ENCODE assay signal across 10 cellular contexts in the genomic region with DNA sequence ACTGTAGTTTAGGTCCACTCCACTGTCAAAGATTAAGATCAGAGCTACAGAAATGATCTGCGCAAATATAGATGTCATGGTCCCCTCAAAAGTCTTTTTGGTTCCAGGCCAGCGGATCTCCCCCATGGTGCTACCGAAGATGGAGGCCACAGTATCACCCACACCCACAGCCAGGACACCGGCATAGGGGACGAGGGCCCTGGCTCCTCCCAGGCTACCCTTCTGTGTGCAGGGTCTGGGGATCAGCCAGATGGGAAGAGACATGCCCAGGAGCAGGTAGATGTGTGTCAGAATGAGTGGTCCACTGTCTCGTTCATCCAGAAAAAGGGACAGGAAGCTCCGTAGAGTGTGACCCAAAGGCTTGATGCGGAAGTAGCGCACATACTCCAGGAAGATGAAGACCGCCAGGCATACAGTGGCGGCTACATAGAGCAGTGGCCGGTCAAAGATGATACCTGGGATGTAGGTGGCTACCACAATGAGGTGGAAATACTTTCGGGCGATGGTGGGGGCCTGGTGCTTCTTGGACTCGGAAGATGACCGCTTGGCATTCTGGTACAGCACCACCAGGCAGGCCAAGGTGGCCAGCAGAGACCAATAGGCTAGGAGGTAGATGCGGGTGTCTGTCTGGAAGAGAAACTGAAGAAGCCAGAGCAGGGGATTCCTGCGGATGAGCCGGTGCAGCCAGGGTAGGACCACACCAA. TPM values are rescaled to one million over a fixed set of nuclear protein-coding genes. Genes with fewer than 3 reads are reported as not detected.
DNase-seq lines count a peak whose midpoint lies in the region; ATAC-seq and TF ChIP-seq lines count a peak whose summit lies in the region.
"Had no signal": no experiment of that assay in that cellular context is flagged by ENCODE, and none has a peak within 500 bp of the region (broad histone marks: within the 10 kb centered on the region; RNA-seq: fewer than 3 reads in every experiment).

No MANE protein-coding gene starts in this region.

- no peak for DNase-seq in CD4-positive, alpha-beta memory T cell
- DNase-seq in Karpas-422 = no peak
- DNase-seq in coronary artery (ENCODE audit: low spot score) = no peak
- no peak for DNase-seq in KBM-7
- DNase-seq in AG20443 (ENCODE audit: low spot score) = no peak
- DNase-seq in SHP77 (lab: John Stamatoyannopoulos, UW) = no peak
- DNase-seq: KG1, NCI-H526 treated with DMSO at 0.1 percent for 48 hours had no signal

- H3K79me2 ChIP-seq in Karpas-422 (ENCODE audit: low read length) = peaks cover 35% of the 10 kb centered on the region

- CTCF ChIA-PET in CD4-positive, alpha-beta memory T cell (lab: Charles Lee; ENCODE audit: partially characterized antibody) = interaction anchor here (1.4 kb wide), 1 partner anchor 18 kb away, joined by 3 read pairs; no protein-coding TSS in a partner anchor

- H3K27ac Mint-ChIP-seq in CD4-positive, alpha-beta memory T cell = peak overlapping the region; percentile 40 to 99 (median 95)

- peaks cover 15 to 37% (median 25%) of the 10 kb centered on the region in 4 donors for H3K4me1 Mint-ChIP-seq in CD4-positive, alpha-beta memory T cell

- H3K9me3 ChIP-seq in CD4-positive, alpha-beta memory T cell (ENCODE audit: control insufficient read depth in 1 of 2, low read length in 2 of 2) = no peaks in the 10 kb centered on the region
- H3K9me3 ChIP-seq in Karpas-422 (ENCODE audit: low read length) (no peaks in the 10 kb centered on the region), neuron (ENCODE audit: low read length) (no peaks in the 10 kb centered on the region)

- H3K9me2 ChIP-seq in Karpas-422 (replicated peaks; ENCODE audit: insufficient read depth, low read length) = no peaks in the 10 kb centered on the region

- peaks cover 0 to 4% (median 0%) of the 10 kb centered on the region in 8 donors for H3K9me3 Mint-ChIP-seq in CD4-positive, alpha-beta memory T cell

- TF ChIP-seq CTCF in coronary artery (IDR thresholded peaks at IDR 0.05) = no peak

- peak overlapping the region; percentile 98 for H3K4me2 ChIP-seq in Karpas-422 (ENCODE audit: low read depth, low read length, poor library complexity, severe bottlenecking)

- peaks cover 0 to 23% of the 10 kb centered on the region in 2 donors for H3K36me3 Mint-ChIP-seq in CD4-positive, alpha-beta memory T cell

- H3K9ac ChIP-seq in Karpas-422 (ENCODE audit: low read length) = peak overlapping the region; percentile 97

- H3K27me3 Mint-ChIP-seq in CD4-positive, alpha-beta memory T cell = no peaks in the 10 kb centered on the region

- in situ Hi-C loops in KBM-7 (cut with MboI; ENCODE audit: low pct_unique_long_range_greater_than_20kb, low sequenced_read_pairs) = no loop called here

- POLR2A ChIA-PET in CD4-positive, alpha-beta memory T cell (lab: Charles Lee; ENCODE audit: partially characterized antibody) = interaction anchor here (0.6 kb wide), 1 partner anchor 958 kb away, joined by 4 read pairs; no protein-coding TSS in a partner anchor

- ATAC-seq in HG03457 (IDR thresholded peaks at IDR 0.05; ENCODE audit: unreplicated experiment) = no peak

- intact Hi-C loops in CD4-positive, alpha-beta memory T cell (cut with micrococcal nuclease) = loop anchor here (2.0 kb wide), 1 partner anchor 83 kb away; a partner anchor contains a TSS

- H3K4me1 ChIP-seq in CD4-positive, alpha-beta memory T cell (ENCODE audit: insufficient read depth, low read length) = peaks cover 29% of the 10 kb centered on the region
- peaks cover 19% of the 10 kb centered on the region for H3K4me1 ChIP-seq in Karpas-422 (ENCODE audit: low read length)
- peaks cover 9% of the 10 kb centered on the region for H3K4me1 ChIP-seq in neuron (ENCODE audit: insufficient read depth, low read length)

- no peak overlapping the region for H3K4me3 ChIP-seq in CD4-positive, alpha-beta memory T cell (ENCODE audit: low read length in 2 of 2)
- H3K4me3 ChIP-seq in Karpas-422 (ENCODE audit: low read length) = peak overlapping the region; percentile 97; the same call in 1 of the 2 replicates
- H3K4me3 ChIP-seq in coronary artery = peak overlapping the region; percentile 94
- peak overlapping the region; percentile 89 for H3K4me3 ChIP-seq in neuron (ENCODE audit: low read length)

- H4K20me1 ChIP-seq in Karpas-422 (ENCODE audit: insufficient read depth, low read depth, low read length) = no peaks in the 10 kb centered on the region

- no peak overlapping the region for H3K27ac ChIP-seq in CD4-positive, alpha-beta memory T cell (ENCODE audit: low read depth, low read length)
- H3K27ac ChIP-seq in Karpas-422 (ENCODE audit: low read length) = no peak overlapping the region
- H3K27ac ChIP-seq in coronary artery = no peak overlapping the region

- H3K4me3 Mint-ChIP-seq in CD4-positive, alpha-beta memory T cell = peak overlapping the region; percentile 94 to 100 (median 98)

- H3K36me3 ChIP-seq in CD4-positive, alpha-beta memory T cell (ENCODE audit: insufficient read depth, low read length) = no peaks in the 10 kb centered on the region
- H3K36me3 ChIP-seq in Karpas-422 (ENCODE audit: insufficient read depth, low read length) (0 out of 2 replicates have a peak, but pooled peaks cover 3% of the 10 kb centered on the region), neuron (ENCODE audit: insufficient read depth, low read length) (peaks cover 19% of the 10 kb centered on the region)

- H2AFZ ChIP-seq in Karpas-422 (ENCODE audit: low read length) (no peak overlapping the region), neuron (ENCODE audit: low read depth, low read length) (no peak overlapping the region)

- H3K27me3 ChIP-seq in CD4-positive, alpha-beta memory T cell (ENCODE audit: insufficient read depth, low read length) = no peaks in the 10 kb centered on the region
- no peaks in the 10 kb centered on the region for H3K27me3 ChIP-seq in Karpas-422 (ENCODE audit: low read length)
- H3K27me3 ChIP-seq in neuron (ENCODE audit: insufficient read depth, low read length) = no peaks in the 10 kb centered on the region

RNA-seq across cellular contexts. Expression of a gene that starts 1.5 kb away (rescaled TPM):
- total RNA-seq in CD4-positive, alpha-beta memory T cell = 10 to 100 TPM in 1 of 2 experiments, 1 to 10 TPM in 1; 9.9 to 12.9 TPM
- 10 to 100 TPM in 1 of 2 donors, 1 to 10 TPM in 1; 9.1 to 11.7 TPM for polyA plus RNA-seq in CD4-positive, alpha-beta memory T cell
- total RNA-seq in Karpas-422 (2014; rRNA removed; shearing (Covaris generic); ENCODE audit: low replicate concordance) = 6.1 and 10.7 TPM in 2 replicates

RNA-seq across cellular contexts. Expression of a gene that starts 1.5 kb away (rescaled TPM):
- 10 to 100 TPM; 70.1 to 70.8 TPM for total RNA-seq in CD4-positive, alpha-beta memory T cell
- 10 to 100 TPM; 27.2 to 39.4 TPM for polyA plus RNA-seq in CD4-positive, alpha-beta memory T cell
- total RNA-seq in Karpas-422 (2014; rRNA removed; shearing (Covaris generic); ENCODE audit: low replicate concordance) = 32.1 and 49.0 TPM in 2 replicates

RNA-seq across cellular contexts. Expression of a gene that starts 25.2 kb away (rescaled TPM):
- 1 to 10 TPM; 1.7 to 2.2 TPM for total RNA-seq in CD4-positive, alpha-beta memory T cell
- not detected for polyA plus RNA-seq in CD4-positive, alpha-beta memory T cell
- not detected in 2 replicates for total RNA-seq in Karpas-422 (2014; rRNA removed; shearing (Covaris generic); ENCODE audit: low replicate concordance)

Comparison
In these comparisons a context has a peak if more than half of its experiments do, and no peak if none do; other contexts are left out.
1. H3K4me3 ChIP-seq: peak in Karpas-422 (single experiment), coronary artery (single experiment) and neuron (single experiment); none in CD4-positive, alpha-beta memory T cell (0 of 2).